ENCODE assay signal across 10 cellular contexts in the genomic region with DNA sequence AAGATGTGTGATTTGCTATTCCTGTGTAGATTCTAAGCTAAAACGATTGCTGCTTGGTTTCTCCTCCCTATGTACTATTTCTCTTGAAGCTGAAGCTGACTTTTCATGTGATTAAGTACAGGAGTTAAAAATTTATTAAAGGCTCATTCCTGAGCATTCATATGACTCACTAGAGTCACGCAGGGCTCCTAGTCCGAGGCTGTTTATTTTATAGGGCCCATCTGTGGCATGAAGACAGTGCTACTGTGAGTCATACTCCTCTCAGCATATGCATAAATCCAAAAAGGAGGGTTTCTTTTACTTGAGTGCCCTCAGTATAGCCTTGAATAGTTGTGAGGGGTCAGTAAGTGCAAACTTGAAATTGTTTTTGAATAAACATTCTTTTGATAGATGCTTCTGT.
A peak's percentile ranks its signal among the peaks of the same experiment; 100 is the strongest.
DNase-seq lines count a peak whose midpoint lies in the region; ATAC-seq and TF ChIP-seq lines count a peak whose summit lies in the region.
"Had no signal": no experiment of that assay in that cellular context is flagged by ENCODE, and none has a peak within 500 bp of the region (broad histone marks: within the 10 kb centered on the region; RNA-seq: fewer than 3 reads in every experiment).

No MANE protein-coding gene starts in this region.

- H3K4me3 ChIP-seq in PC-3 (ENCODE audit: low read length) (peak overlapping the region; percentile 26), epithelial cell of esophagus (ENCODE audit: low read length) (no peak overlapping the region)
- H3K4me3 ChIP-seq in naive thymus-derived CD4-positive, alpha-beta T cell (ENCODE audit: low read length): no peak overlapping the region

- no TSS peak for BruUV-seq in PC-3 (replicated peaks; lab: Mats Ljungman, UMichigan)

- peaks cover 5% of the 10 kb centered on the region for H3F3A ChIP-seq in PC-3 (ENCODE audit: low read length, unreplicated experiment)

- H3K9me3 ChIP-seq in PC-3 (ENCODE audit: low read length): no peaks in the 10 kb centered on the region
- H3K9me3 ChIP-seq in naive thymus-derived CD4-positive, alpha-beta T cell (ENCODE audit: control insufficient read depth in 2 of 3, low read length in 3 of 3): no peaks in the 10 kb centered on the region

- H3K79me2 ChIP-seq in PC-3 (ENCODE audit: low read length): no peaks in the 10 kb centered on the region

- peaks cover 0 to 8% (median 0%) of the 10 kb centered on the region in 11 donors for H3K9me3 Mint-ChIP-seq in naive thymus-derived CD4-positive, alpha-beta T cell

- no peak for TF ChIP-seq CTCF in PC-3 (conservative IDR thresholded peaks at IDR 0.05; ENCODE audit: low read depth, low read length)
- no peak for TF ChIP-seq CTCF in epithelial cell of esophagus (IDR thresholded peaks at IDR 0.05; ENCODE audit: insufficient read depth, low read depth, low read length, missing control alignments)

- CTCF ChIA-PET in PC-3 (lab: Charles Lee): no interaction called here
- CTCF ChIA-PET in naive thymus-derived CD4-positive, alpha-beta T cell (lab: Charles Lee): no interaction called here

- intact Hi-C loops in PC-3 (cut with micrococcal nuclease): loop anchor here (1.0 to 5.0 kb wide), 3 partner anchors 24 to 171 kb away; no protein-coding TSS in a partner anchor
- intact Hi-C loops in naive thymus-derived CD4-positive, alpha-beta T cell (cut with micrococcal nuclease): loop anchor here in 1 of 2 donors (1.0 kb wide), 1 partner anchor 11 kb away; no protein-coding TSS in a partner anchor

- H3K36me3 ChIP-seq in PC-3 (ENCODE audit: low read depth, low read length): no peaks in the 10 kb centered on the region
- no peaks in the 10 kb centered on the region for H3K36me3 ChIP-seq in naive thymus-derived CD4-positive, alpha-beta T cell (ENCODE audit: control insufficient read depth in 2 of 3, insufficient read depth in 3 of 3, low read length in 3 of 3)

- H3K4me1 Mint-ChIP-seq in naive thymus-derived CD4-positive, alpha-beta T cell: peaks cover 0 to 24% (median 8%) of the 10 kb centered on the region in 7 donors

- H4K20me1 ChIP-seq in PC-3 (ENCODE audit: low read length): no peaks in the 10 kb centered on the region

- H3K4me3 Mint-ChIP-seq in naive thymus-derived CD4-positive, alpha-beta T cell: peak overlapping the region in 3 of 10 donors; percentile 58 to 86 (median 68)

- no peaks in the 10 kb centered on the region for H3K9me2 ChIP-seq in PC-3 (replicated peaks; ENCODE audit: low read length)

- peak overlapping the region; percentile 74 for H3K4me2 ChIP-seq in PC-3 (ENCODE audit: low read length)

- H3K27ac ChIP-seq in PC-3 (ENCODE audit: low read length): peak overlapping the region; percentile 95
- H3K27ac ChIP-seq in naive thymus-derived CD4-positive, alpha-beta T cell (ENCODE audit: low read depth, low read length): no peak overlapping the region

- no peak overlapping the region for H2AFZ ChIP-seq in PC-3 (ENCODE audit: low read length)

- H3K27me3 Mint-ChIP-seq in naive thymus-derived CD4-positive, alpha-beta T cell: no peaks in the 10 kb centered on the region

- peaks cover 0 to 5% (median 0%) of the 10 kb centered on the region in 5 donors for H3K36me3 Mint-ChIP-seq in naive thymus-derived CD4-positive, alpha-beta T cell

- H3K27me3 ChIP-seq in PC-3 (ENCODE audit: low read length): no peaks in the 10 kb centered on the region
- H3K27me3 ChIP-seq in naive thymus-derived CD4-positive, alpha-beta T cell (ENCODE audit: control insufficient read depth in 2 of 2, insufficient read depth in 2 of 2, low read length in 2 of 2): no peaks in the 10 kb centered on the region

- DNase-seq in DMS53 treated with DMSO at 0.1 percent for 48 hours (lab: John Stamatoyannopoulos, UW; ENCODE audit: unreplicated experiment) (peak; percentile 90), PC-3 (peak; percentile 93), epithelial cell of esophagus (ENCODE audit: low read depth) (peak; percentile 85), non-pigmented ciliary epithelial cell (ENCODE audit: low read depth) (peak; percentile 85), OCI-M2 (lab: John Stamatoyannopoulos, UW; ENCODE audit: unreplicated experiment) (no peak), NCI-H1092 treated with DMSO at 0.1 percent for 48 hours (lab: John Stamatoyannopoulos, UW) (no peak), NCI-H748 (lab: John Stamatoyannopoulos, UW; ENCODE audit: unreplicated experiment) (no peak)
- DNase-seq in naive thymus-derived CD4-positive, alpha-beta T cell: no peak
- DNase-seq: SIG-M5; stimulated activated CD4-positive, alpha-beta T cell treated with anti-CD3 and anti-CD28 coated beads, Interleukin-4, amount 100 ng/mL, for 1 hour had no signal

- peak overlapping the region in 2 of 9 donors; percentile 48 to 57 for H3K27ac Mint-ChIP-seq in naive thymus-derived CD4-positive, alpha-beta T cell

- ATAC-seq in PC-3: peak; percentile 76
- ATAC-seq in naive thymus-derived CD4-positive, alpha-beta T cell: no peak

- POLR2A ChIA-PET in PC-3 (lab: Charles Lee; ENCODE audit: unreplicated experiment): interaction anchor here (0.8 kb wide), 1 partner anchor 66 kb away, joined by 6 read pairs; no protein-coding TSS in a partner anchor
- POLR2A ChIA-PET in naive thymus-derived CD4-positive, alpha-beta T cell (lab: Charles Lee): no interaction called here

- H3K4me1 ChIP-seq in PC-3 (ENCODE audit: insufficient read depth, low read length): peaks cover 58% of the 10 kb centered on the region
- H3K4me1 ChIP-seq in naive thymus-derived CD4-positive, alpha-beta T cell (ENCODE audit: control insufficient read depth in 2 of 2, insufficient read depth in 2 of 2, low read length in 2 of 2): peaks cover 5 to 9% of the 10 kb centered on the region in 2 donors

- H3K9ac ChIP-seq in PC-3 (ENCODE audit: low read length): peak overlapping the region; percentile 78

Comparison
In these comparisons a context has a peak if more than half of its experiments do, and no peak if none do; other contexts are left out.
1. DNase-seq: peak in DMS53 treated with DMSO at 0.1 percent for 48 hours (single experiment), PC-3 (single experiment), epithelial cell of esophagus (single experiment) and non-pigmented ciliary epithelial cell (single experiment); none in naive thymus-derived CD4-positive, alpha-beta T cell (0 of 9), OCI-M2 (single experiment), NCI-H1092 treated with DMSO at 0.1 percent for 48 hours (single experiment) and NCI-H748 (single experiment).